ENCODE assay signal across 14 cellular contexts in the genomic region with DNA sequence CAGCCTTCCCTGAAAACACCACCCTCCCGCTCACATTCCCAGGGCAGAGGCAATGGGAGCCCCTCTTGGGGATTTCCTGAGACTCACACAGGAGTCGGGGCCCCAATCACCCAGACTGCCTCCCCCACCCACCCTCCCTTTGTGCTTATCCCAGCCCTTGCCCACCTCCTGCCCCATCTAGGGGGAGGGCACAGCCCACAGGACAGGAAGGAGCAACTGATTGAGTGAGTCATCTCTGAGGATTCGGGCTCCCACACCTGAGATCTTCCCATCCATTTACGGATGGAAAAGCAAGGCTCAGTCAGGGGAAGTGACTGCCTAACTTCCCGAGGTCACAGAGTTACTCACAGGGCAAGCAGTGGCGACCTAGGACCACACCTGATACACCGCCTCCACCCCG. TPM values are rescaled to one million over a fixed set of nuclear protein-coding genes. Genes with fewer than 3 reads are reported as not detected.
"Had no signal": no experiment of that assay in that cellular context is flagged by ENCODE, and none has a peak within 500 bp of the region (broad histone marks: within the 10 kb centered on the region; RNA-seq: fewer than 3 reads in every experiment).

No MANE protein-coding gene starts in this region.

RNA-seq across cellular contexts. Expression of gene LGALS9B, which starts 44.4 kb away (rescaled TPM):
- total RNA-seq: kidney, kidney epithelial cell, left cardiac atrium, left lobe of liver, left ventricle myocardium inferior, left ventricle myocardium superior, liver, lower lobe of right lung, lung microvascular endothelial cell, mammary epithelial cell, mesenteric fat pad, mesothelial cell of epicardium, myocyte had no signal
- polyA plus RNA-seq: liver; mammary epithelial cell; naive thymus-derived CD4-positive, alpha-beta T cell had no signal
